Comparison of ENCODE assay signal across 8 cellular contexts in the genomic region with DNA sequence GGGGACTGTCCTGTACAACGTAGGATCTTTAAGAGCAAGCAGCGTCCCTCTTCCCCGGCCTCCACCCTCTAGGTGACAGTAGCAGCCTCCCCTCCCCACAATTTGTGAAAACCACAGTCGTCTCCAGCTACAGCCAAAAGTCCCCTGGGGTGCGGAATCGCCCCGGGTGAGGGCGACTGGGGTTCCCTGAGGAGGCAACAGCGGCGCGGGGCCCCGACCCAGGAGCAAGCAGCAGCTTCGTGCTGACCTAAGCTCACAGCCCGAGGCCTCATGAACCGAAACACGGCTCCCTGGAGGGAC. TPM values are rescaled to one million over a fixed set of nuclear protein-coding genes. Genes with fewer than 3 reads are reported as not detected.
A peak's percentile ranks its signal among the peaks of the same experiment; 100 is the strongest.
DNase-seq lines count a peak whose midpoint lies in the region; ATAC-seq, FAIRE-seq and TF ChIP-seq lines count a peak whose summit lies in the region.

No MANE protein-coding gene starts in this region.

- H3K9ac ChIP-seq in BLaER1, result peak overlapping the region; percentile 85

- H3K36me3 Mint-ChIP-seq in IgD-negative memory B cell, result peaks cover 8% of the 10 kb centered on the region

- H4K20me1 ChIP-seq in BLaER1, result no peaks in the 10 kb centered on the region

- H3K27ac ChIP-seq in BLaER1, result peak overlapping the region; percentile 92

- no peaks in the 10 kb centered on the region for H3K27me3 ChIP-seq in BLaER1
- H3K27me3 ChIP-seq in bronchial epithelial cell (ENCODE audit: control insufficient read depth, insufficient read depth, low read length), result no peaks in the 10 kb centered on the region
- H3K27me3 ChIP-seq in mononuclear cell (ENCODE audit: insufficient read depth, low read length), result no peaks in the 10 kb centered on the region

- H3K4me3 ChIP-seq in BLaER1 (peak overlapping the region; percentile 79), bronchial epithelial cell (ENCODE audit: low read depth, low read length) (peak overlapping the region; percentile 76), mononuclear cell (ENCODE audit: low read length) (peak overlapping the region; percentile 73)

- DNase-seq in bronchial epithelial cell (ENCODE audit: low read depth) (peak; percentile 15), COLO829 (ENCODE audit: low spot score) (no peak), GM12891 (ENCODE audit: insufficient read length, low spot score) (no peak), midbrain (lab: John Stamatoyannopoulos, UW) (no peak)

- no peak for TF ChIP-seq CTCF in bronchial epithelial cell (IDR thresholded peaks at IDR 0.05; ENCODE audit: insufficient read depth, low read length, severe bottlenecking)

- no peak for FAIRE-seq in bronchial epithelial cell (lab: Jason Lieb, UNC)
- no peak for FAIRE-seq in GM12891 (lab: Jason Lieb, UNC)

- peaks cover 3% of the 10 kb centered on the region for H3K9me3 ChIP-seq in BLaER1
- H3K9me3 ChIP-seq in mononuclear cell (ENCODE audit: low read depth, low read length), result no peaks in the 10 kb centered on the region

- no peak for TF ChIP-seq POLR2A in GM12891 (IDR thresholded peaks at IDR 0.05; ENCODE audit: low read depth, low read length)

- H3K4me2 ChIP-seq in BLaER1, result peak overlapping the region; percentile 81

- peak overlapping the region; percentile 71 to 98 (median 89) for H3K27ac Mint-ChIP-seq in IgD-negative memory B cell

- peak overlapping the region; percentile 87 to 97 (median 92) for H3K4me3 Mint-ChIP-seq in IgD-negative memory B cell

- H3K9me3 Mint-ChIP-seq in IgD-negative memory B cell, result peaks cover 0 to 7% (median 6%) of the 10 kb centered on the region in 3 donors

- peak; percentile 24 for ATAC-seq in GM19395 (IDR thresholded peaks at IDR 0.05; ENCODE audit: unreplicated experiment)

- H3K36me3 ChIP-seq in BLaER1, result peaks cover 19% of the 10 kb centered on the region; the same call in 1 of the 2 replicates
- peaks cover 7% of the 10 kb centered on the region for H3K36me3 ChIP-seq in bronchial epithelial cell (ENCODE audit: control insufficient read depth, insufficient read depth, low read length)

- peaks cover 9% of the 10 kb centered on the region for H3K4me1 ChIP-seq in BLaER1
- peaks cover 9% of the 10 kb centered on the region for H3K4me1 ChIP-seq in mononuclear cell (ENCODE audit: insufficient read depth, low read length)

- H3K27me3 Mint-ChIP-seq in IgD-negative memory B cell, result no peaks in the 10 kb centered on the region

- peaks cover 0 to 8% (median 5%) of the 10 kb centered on the region in 3 donors for H3K4me1 Mint-ChIP-seq in IgD-negative memory B cell

TF ChIP-seq in GM12891, 5 proteins besides CTCF, POLR2A, EP300 and RAD21:
- no peak for TF ChIP-seq POU2F2 (IDR thresholded peaks at IDR 0.05; ENCODE audit: low read depth, low read length)

RNA-seq across cellular contexts. Expression of a gene that starts 0.3 kb away (rescaled TPM):
- polyA plus RNA-seq in IgD-negative memory B cell, result 7.9 TPM
- total RNA-seq in bronchial epithelial cell (30.5 and 40.3 TPM in 2 replicates), mononuclear cell (23.7 TPM)
- polyA plus RNA-seq in GM12891 (2012; ENCODE audit: low read depth, missing spikeins), result 14.3 TPM

RNA-seq across cellular contexts. Expression of a gene that starts 0.4 kb away (rescaled TPM):
- polyA plus RNA-seq in IgD-negative memory B cell, result not detected
- not detected in 2 replicates for total RNA-seq in bronchial epithelial cell
- not detected for total RNA-seq in mononuclear cell
- not detected for polyA plus RNA-seq in GM12891 (2012; ENCODE audit: low read depth, missing spikeins)
